ENCODE assay signal across 1 cellular context in the genomic region with DNA sequence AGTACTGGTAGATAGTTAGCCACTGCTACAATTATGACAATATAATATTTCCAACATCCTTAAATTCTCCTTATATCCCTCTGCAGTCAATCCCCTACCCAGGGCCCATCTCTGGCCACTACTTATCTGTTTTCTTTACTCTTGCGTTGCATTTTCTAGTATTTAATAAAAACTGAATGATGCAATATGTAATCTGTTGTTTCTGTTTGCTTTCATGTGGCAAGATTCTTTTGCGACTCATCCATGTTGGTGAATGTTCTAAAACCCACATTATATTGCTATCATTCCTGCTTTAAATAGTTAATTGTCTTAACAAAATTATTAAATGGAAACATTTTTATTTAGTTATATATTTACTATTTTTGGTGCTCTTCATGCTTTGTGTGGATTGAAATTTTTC.
TF ChIP-seq lines count a peak whose summit lies in the region.

No MANE protein-coding gene starts in this region.

TF ChIP-seq in WTC11, 78 proteins besides CTCF, POLR2A, EP300 and RAD21 (continued from another document):
- TF ChIP-seq GABPB1 (CRISPR knock-in tag; IDR thresholded peaks at IDR 0.05) (no peak), JUN (CRISPR knock-in tag; IDR thresholded peaks at IDR 0.05) (no peak), HMGXB4 (CRISPR knock-in tag; IDR thresholded peaks at IDR 0.05) (no peak), ATF3 (CRISPR knock-in tag; conservative IDR thresholded peaks at IDR 0.05) (no peak), FOXP1 (CRISPR knock-in tag; IDR thresholded peaks at IDR 0.05; ENCODE audit: borderline replicate concordance) (no peak), SMAD3 (CRISPR knock-in tag; IDR thresholded peaks at IDR 0.05; ENCODE audit: borderline replicate concordance) (no peak)
- TF ChIP-seq, protein P1, sequence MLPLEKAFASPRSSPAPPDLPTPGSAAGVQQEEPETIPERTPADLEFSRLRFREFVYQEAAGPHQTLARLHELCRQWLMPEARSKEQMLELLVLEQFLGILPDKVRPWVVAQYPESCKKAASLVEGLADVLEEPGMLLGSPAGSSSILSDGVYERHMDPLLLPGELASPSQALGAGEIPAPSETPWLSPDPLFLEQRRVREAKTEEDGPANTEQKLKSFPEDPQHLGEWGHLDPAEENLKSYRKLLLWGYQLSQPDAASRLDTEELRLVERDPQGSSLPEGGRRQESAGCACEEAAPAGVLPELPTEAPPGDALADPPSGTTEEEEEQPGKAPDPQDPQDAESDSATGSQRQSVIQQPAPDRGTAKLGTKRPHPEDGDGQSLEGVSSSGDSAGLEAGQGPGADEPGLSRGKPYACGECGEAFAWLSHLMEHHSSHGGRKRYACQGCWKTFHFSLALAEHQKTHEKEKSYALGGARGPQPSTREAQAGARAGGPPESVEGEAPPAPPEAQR (CRISPR knock-in tag; IDR thresholded peaks at IDR 0.05): no peak
